In the genomic region with DNA sequence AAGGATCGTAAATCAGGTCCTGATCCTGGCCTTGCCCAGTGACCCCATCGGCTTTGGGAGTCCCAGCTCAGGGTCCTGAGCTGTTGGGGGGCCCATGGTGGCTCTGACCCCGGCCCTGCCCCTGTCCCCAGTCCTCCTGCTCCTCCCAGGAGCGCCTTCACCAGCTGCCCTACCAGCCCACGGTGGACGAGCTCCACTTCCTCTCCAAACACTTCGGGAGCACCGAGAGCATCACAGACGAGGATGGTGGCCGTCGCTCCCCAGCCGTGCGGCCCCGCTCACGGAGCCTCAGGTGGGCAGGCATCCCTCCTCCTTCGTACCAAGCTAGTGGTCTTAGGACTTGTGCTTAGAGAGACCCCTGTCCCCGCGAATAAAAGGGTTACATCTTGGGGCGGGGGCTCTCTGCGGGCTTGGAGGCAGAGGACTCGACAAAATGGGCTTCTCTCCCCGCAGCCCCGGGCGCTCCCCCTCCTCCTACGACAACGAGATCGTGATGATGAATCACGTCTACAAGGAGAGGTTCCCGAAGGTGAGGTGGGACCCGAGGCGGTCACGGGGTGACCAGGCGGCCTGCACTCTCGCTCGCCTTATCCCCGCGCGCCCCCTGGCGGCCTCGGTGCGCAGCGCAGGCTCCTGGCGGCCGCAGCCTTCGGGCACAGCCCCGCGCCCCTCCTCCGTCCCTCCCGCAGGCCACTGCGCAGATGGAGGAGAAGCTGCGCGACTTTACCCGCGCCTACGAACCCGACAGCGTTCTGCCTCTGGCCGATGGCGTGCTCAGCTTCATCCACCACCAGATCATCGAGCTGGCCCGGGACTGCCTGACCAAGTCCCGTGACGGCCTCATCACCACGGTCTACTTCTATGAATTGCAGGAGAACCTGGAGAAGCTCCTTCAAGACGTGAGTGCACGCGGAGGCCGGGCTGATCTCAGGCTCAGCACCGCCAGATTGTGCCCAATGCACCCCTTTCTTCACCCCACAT, we compare ENCODE assay signal across 1 cellular context.
TF ChIP-seq lines count a peak whose summit lies in the region.

No MANE protein-coding gene starts in this region.

TF ChIP-seq in K562, 482 proteins besides CTCF, POLR2A, EP300 and RAD21 (continued from another document and continues in another):
- TF ChIP-seq, protein P1, sequence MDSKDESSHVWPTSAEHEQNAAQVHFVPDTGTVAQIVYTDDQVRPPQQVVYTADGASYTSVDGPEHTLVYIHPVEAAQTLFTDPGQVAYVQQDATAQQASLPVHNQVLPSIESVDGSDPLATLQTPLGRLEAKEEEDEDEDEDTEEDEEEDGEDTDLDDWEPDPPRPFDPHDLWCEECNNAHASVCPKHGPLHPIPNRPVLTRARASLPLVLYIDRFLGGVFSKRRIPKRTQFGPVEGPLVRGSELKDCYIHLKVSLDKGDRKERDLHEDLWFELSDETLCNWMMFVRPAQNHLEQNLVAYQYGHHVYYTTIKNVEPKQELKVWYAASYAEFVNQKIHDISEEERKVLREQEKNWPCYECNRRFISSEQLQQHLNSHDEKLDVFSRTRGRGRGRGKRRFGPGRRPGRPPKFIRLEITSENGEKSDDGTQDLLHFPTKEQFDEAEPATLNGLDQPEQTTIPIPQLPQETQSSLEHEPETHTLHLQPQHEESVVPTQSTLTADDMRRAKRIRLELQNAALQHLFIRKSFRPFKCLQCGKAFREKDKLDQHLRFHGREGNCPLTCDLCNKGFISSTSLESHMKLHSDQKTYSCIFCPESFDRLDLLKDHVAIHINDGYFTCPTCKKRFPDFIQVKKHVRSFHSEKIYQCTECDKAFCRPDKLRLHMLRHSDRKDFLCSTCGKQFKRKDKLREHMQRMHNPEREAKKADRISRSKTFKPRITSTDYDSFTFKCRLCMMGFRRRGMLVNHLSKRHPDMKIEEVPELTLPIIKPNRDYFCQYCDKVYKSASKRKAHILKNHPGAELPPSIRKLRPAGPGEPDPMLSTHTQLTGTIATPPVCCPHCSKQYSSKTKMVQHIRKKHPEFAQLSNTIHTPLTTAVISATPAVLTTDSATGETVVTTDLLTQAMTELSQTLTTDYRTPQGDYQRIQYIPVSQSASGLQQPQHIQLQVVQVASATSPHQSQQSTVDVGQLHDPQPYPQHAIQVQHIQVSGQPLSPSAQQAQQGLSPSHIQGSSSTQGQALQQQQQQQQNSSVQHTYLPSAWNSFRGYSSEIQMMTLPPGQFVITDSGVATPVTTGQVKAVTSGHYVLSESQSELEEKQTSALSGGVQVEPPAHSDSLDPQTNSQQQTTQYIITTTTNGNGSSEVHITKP (IDR thresholded peaks at IDR 0.05; ENCODE audit: partially characterized antibody): peak; percentile 21
- no peak for TF ChIP-seq SMARCA5 (IDR thresholded peaks at IDR 0.05)
- TF ChIP-seq, protein P2, sequence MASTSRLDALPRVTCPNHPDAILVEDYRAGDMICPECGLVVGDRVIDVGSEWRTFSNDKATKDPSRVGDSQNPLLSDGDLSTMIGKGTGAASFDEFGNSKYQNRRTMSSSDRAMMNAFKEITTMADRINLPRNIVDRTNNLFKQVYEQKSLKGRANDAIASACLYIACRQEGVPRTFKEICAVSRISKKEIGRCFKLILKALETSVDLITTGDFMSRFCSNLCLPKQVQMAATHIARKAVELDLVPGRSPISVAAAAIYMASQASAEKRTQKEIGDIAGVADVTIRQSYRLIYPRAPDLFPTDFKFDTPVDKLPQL (IDR thresholded peaks at IDR 0.05; ENCODE audit: extremely low read depth, insufficient read length): no peak
- TF ChIP-seq CHD4 (IDR thresholded peaks at IDR 0.05; ENCODE audit: insufficient read depth, insufficient replicate concordance, low read depth, low read length, poor library complexity, severe bottlenecking): no peak
- TF ChIP-seq LARP7 (IDR thresholded peaks at IDR 0.05): no peak
- TF ChIP-seq, protein P3, sequence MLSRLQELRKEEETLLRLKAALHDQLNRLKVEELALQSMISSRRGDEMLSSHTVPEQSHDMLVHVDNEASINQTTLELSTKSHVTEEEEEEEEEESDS (CRISPR knock-in tag; IDR thresholded peaks at IDR 0.05): no peak
- TF ChIP-seq, protein P4, sequence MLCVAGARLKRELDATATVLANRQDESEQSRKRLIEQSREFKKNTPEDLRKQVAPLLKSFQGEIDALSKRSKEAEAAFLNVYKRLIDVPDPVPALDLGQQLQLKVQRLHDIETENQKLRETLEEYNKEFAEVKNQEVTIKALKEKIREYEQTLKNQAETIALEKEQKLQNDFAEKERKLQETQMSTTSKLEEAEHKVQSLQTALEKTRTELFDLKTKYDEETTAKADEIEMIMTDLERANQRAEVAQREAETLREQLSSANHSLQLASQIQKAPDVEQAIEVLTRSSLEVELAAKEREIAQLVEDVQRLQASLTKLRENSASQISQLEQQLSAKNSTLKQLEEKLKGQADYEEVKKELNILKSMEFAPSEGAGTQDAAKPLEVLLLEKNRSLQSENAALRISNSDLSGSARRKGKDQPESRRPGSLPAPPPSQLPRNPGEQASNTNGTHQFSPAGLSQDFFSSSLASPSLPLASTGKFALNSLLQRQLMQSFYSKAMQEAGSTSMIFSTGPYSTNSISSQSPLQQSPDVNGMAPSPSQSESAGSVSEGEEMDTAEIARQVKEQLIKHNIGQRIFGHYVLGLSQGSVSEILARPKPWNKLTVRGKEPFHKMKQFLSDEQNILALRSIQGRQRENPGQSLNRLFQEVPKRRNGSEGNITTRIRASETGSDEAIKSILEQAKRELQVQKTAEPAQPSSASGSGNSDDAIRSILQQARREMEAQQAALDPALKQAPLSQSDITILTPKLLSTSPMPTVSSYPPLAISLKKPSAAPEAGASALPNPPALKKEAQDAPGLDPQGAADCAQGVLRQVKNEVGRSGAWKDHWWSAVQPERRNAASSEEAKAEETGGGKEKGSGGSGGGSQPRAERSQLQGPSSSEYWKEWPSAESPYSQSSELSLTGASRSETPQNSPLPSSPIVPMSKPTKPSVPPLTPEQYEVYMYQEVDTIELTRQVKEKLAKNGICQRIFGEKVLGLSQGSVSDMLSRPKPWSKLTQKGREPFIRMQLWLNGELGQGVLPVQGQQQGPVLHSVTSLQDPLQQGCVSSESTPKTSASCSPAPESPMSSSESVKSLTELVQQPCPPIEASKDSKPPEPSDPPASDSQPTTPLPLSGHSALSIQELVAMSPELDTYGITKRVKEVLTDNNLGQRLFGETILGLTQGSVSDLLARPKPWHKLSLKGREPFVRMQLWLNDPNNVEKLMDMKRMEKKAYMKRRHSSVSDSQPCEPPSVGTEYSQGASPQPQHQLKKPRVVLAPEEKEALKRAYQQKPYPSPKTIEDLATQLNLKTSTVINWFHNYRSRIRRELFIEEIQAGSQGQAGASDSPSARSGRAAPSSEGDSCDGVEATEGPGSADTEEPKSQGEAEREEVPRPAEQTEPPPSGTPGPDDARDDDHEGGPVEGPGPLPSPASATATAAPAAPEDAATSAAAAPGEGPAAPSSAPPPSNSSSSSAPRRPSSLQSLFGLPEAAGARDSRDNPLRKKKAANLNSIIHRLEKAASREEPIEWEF (CRISPR knock-in tag; IDR thresholded peaks at IDR 0.05): no peak
- no peak for TF ChIP-seq ILF3 (IDR thresholded peaks at IDR 0.05; ENCODE audit: borderline replicate concordance)
- TF ChIP-seq STAG1 (CRISPR knock-in tag; IDR thresholded peaks at IDR 0.05; ENCODE audit: borderline replicate concordance): peak; percentile 89; the same call in 1 of the 2 replicates
- no peak for TF ChIP-seq NFXL1 (CRISPR knock-in tag; IDR thresholded peaks at IDR 0.05)
- no peak for TF ChIP-seq SIN3B (IDR thresholded peaks at IDR 0.05; ENCODE audit: low read depth)
- TF ChIP-seq OTX1 (CRISPR knock-in tag; IDR thresholded peaks at IDR 0.05): no peak
- TF ChIP-seq, protein P5, sequence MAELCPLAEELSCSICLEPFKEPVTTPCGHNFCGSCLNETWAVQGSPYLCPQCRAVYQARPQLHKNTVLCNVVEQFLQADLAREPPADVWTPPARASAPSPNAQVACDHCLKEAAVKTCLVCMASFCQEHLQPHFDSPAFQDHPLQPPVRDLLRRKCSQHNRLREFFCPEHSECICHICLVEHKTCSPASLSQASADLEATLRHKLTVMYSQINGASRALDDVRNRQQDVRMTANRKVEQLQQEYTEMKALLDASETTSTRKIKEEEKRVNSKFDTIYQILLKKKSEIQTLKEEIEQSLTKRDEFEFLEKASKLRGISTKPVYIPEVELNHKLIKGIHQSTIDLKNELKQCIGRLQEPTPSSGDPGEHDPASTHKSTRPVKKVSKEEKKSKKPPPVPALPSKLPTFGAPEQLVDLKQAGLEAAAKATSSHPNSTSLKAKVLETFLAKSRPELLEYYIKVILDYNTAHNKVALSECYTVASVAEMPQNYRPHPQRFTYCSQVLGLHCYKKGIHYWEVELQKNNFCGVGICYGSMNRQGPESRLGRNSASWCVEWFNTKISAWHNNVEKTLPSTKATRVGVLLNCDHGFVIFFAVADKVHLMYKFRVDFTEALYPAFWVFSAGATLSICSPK (IDR thresholded peaks at IDR 0.05; ENCODE audit: borderline replicate concordance): no peak
- TF ChIP-seq GABPB1 (CRISPR knock-in tag; IDR thresholded peaks at IDR 0.05): peak; percentile 78
- TF ChIP-seq, protein P6, sequence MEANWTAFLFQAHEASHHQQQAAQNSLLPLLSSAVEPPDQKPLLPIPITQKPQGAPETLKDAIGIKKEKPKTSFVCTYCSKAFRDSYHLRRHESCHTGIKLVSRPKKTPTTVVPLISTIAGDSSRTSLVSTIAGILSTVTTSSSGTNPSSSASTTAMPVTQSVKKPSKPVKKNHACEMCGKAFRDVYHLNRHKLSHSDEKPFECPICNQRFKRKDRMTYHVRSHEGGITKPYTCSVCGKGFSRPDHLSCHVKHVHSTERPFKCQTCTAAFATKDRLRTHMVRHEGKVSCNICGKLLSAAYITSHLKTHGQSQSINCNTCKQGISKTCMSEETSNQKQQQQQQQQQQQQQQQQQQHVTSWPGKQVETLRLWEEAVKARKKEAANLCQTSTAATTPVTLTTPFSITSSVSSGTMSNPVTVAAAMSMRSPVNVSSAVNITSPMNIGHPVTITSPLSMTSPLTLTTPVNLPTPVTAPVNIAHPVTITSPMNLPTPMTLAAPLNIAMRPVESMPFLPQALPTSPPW (CRISPR knock-in tag; IDR thresholded peaks at IDR 0.05): peak; percentile 87
- no peak for TF ChIP-seq KHSRP (IDR thresholded peaks at IDR 0.05)
- TF ChIP-seq, protein P7, sequence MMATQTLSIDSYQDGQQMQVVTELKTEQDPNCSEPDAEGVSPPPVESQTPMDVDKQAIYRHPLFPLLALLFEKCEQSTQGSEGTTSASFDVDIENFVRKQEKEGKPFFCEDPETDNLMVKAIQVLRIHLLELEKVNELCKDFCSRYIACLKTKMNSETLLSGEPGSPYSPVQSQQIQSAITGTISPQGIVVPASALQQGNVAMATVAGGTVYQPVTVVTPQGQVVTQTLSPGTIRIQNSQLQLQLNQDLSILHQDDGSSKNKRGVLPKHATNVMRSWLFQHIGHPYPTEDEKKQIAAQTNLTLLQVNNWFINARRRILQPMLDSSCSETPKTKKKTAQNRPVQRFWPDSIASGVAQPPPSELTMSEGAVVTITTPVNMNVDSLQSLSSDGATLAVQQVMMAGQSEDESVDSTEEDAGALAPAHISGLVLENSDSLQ (IDR thresholded peaks at IDR 0.05): no peak; the same call in 1 of the 2 replicates
- TF ChIP-seq, protein P8, sequence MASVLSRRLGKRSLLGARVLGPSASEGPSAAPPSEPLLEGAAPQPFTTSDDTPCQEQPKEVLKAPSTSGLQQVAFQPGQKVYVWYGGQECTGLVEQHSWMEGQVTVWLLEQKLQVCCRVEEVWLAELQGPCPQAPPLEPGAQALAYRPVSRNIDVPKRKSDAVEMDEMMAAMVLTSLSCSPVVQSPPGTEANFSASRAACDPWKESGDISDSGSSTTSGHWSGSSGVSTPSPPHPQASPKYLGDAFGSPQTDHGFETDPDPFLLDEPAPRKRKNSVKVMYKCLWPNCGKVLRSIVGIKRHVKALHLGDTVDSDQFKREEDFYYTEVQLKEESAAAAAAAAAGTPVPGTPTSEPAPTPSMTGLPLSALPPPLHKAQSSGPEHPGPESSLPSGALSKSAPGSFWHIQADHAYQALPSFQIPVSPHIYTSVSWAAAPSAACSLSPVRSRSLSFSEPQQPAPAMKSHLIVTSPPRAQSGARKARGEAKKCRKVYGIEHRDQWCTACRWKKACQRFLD (CRISPR knock-in tag; IDR thresholded peaks at IDR 0.05): no peak
- TF ChIP-seq HMG20A (CRISPR knock-in tag; conservative IDR thresholded peaks at IDR 0.05): no peak
- TF ChIP-seq, protein P9, sequence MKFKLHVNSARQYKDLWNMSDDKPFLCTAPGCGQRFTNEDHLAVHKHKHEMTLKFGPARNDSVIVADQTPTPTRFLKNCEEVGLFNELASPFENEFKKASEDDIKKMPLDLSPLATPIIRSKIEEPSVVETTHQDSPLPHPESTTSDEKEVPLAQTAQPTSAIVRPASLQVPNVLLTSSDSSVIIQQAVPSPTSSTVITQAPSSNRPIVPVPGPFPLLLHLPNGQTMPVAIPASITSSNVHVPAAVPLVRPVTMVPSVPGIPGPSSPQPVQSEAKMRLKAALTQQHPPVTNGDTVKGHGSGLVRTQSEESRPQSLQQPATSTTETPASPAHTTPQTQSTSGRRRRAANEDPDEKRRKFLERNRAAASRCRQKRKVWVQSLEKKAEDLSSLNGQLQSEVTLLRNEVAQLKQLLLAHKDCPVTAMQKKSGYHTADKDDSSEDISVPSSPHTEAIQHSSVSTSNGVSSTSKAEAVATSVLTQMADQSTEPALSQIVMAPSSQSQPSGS (CRISPR knock-in tag; IDR thresholded peaks at IDR 0.05): no peak
- TF ChIP-seq POLR2B (IDR thresholded peaks at IDR 0.05; ENCODE audit: low read depth, partially characterized antibody): no peak
- no peak for TF ChIP-seq SAFB (IDR thresholded peaks at IDR 0.05; ENCODE audit: borderline replicate concordance, low read depth, low read length)
- no peak for TF ChIP-seq ZNF232 (CRISPR knock-in tag; IDR thresholded peaks at IDR 0.05)
- TF ChIP-seq ZNF263 (CRISPR knock-in tag; IDR thresholded peaks at IDR 0.05; ENCODE audit: borderline replicate concordance): peak; percentile 84; the same call in 1 of the 2 replicates
- no peak for TF ChIP-seq NBN (IDR thresholded peaks at IDR 0.05; ENCODE audit: low read depth)
- peak; percentile 50; the same call in 1 of the 2 replicates for TF ChIP-seq ZNF384 (IDR thresholded peaks at IDR 0.05; ENCODE audit: low read depth, low read length)
- no peak for TF ChIP-seq SNRNP70 (optimal IDR thresholded peaks at IDR 0.05; ENCODE audit: low read depth, low read length)
- no peak for TF ChIP-seq THRAP3 (IDR thresholded peaks at IDR 0.05; ENCODE audit: borderline replicate concordance)
- TF ChIP-seq, protein P10, sequence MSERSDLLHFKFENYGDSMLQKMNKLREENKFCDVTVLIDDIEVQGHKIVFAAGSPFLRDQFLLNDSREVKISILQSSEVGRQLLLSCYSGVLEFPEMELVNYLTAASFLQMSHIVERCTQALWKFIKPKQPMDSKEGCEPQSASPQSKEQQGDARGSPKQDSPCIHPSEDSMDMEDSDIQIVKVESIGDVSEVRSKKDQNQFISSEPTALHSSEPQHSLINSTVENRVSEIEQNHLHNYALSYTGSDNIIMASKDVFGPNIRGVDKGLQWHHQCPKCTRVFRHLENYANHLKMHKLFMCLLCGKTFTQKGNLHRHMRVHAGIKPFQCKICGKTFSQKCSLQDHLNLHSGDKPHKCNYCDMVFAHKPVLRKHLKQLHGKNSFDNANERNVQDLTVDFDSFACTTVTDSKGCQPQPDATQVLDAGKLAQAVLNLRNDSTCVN (CRISPR knock-in tag; IDR thresholded peaks at IDR 0.05): no peak
- no peak for TF ChIP-seq ZNF184 (CRISPR knock-in tag; IDR thresholded peaks at IDR 0.05)
- no peak for TF ChIP-seq MIER1 (IDR thresholded peaks at IDR 0.05; ENCODE audit: low read depth)
